8 cellular contexts compared by ENCODE assay signal in the genomic region with DNA sequence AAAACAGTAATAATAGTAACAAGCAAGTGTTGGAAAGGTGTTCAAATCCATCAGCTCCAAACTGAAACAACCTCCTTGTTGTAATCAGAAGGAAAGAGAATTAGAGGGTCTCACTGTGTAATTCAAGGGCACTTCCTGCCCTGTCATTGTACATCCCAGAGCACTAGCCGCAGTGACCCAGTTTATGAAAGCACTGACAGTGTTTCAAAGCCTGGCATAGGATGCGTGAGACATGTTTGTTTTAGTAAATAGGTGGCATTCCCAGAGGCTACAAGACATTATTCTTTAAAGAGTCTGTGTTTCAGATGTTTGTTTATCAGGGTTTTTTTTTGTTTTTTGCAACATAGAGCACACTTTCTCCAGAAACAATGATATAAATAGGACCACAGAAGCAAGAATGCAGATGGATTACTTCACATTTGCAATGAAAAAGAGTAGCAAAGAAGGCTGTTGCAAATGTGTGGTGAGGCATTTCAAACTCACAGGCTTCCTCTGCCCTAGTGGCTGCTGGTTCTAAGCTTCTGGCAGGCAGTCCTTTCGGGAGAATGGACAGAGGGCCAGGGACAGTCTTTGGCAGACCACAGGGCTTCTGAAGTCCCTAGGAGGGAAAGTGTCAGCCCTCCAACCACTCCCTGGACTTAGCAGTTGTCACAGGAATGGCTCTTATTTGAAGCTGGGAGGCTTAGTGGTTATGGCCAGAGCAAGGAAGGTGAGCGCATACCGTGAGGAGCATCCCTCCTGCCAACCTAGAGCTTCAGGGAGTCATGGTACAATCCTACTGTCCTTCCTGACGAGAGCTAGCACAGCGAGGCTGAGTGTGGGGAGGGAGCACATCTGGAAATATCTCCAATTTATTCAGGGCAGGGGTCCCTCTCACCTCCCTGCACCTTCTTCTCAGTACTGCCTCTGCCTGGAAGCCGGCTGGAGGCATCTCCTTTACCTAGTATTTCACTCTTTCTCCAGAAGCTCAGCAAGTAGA. TPM values are rescaled to one million over a fixed set of nuclear protein-coding genes. Genes with fewer than 3 reads are reported as not detected.
DNase-seq lines count a peak whose midpoint lies in the region; ATAC-seq and TF ChIP-seq lines count a peak whose summit lies in the region.

No MANE protein-coding gene starts in this region.

- no peaks in the 10 kb centered on the region for H3K9me3 ChIP-seq in MG63
- H3K9me3 ChIP-seq in esophagus muscularis mucosa, result no peaks in the 10 kb centered on the region

- ATAC-seq in HG03354 (IDR thresholded peaks at IDR 0.05; ENCODE audit: poor library complexity, severe bottlenecking, unreplicated experiment), result peak; percentile 24
- no peak for ATAC-seq in foreskin keratinocyte

- H3K36me3 ChIP-seq in MG63 (no peaks in the 10 kb centered on the region), esophagus muscularis mucosa (no peaks in the 10 kb centered on the region)

- WGBS in esophagus muscularis mucosa, result 76% methylated on average over 8 of the region's 8 CpGs

- TF ChIP-seq EP300 in esophagus muscularis mucosa (IDR thresholded peaks at IDR 0.05), result no peak

- H3K4me3 Mint-ChIP-seq in activated T-cell treated with anti-CD3 and anti-CD28 coated beads, Interleukin-2, amount 50 U/mL, for 24 hours, result no peak overlapping the region

- peaks cover 22% of the 10 kb centered on the region for H3K4me1 Mint-ChIP-seq in activated T-cell treated with anti-CD3 and anti-CD28 coated beads, Interleukin-2, amount 50 U/mL, for 24 hours (ENCODE audit: low read depth)

- H3K27me3 Mint-ChIP-seq in activated T-cell treated with anti-CD3 and anti-CD28 coated beads, Interleukin-2, amount 50 U/mL, for 24 hours, result no peaks in the 10 kb centered on the region

- peak; percentile 16 for TF ChIP-seq CTCF in choroid plexus epithelial cell (conservative IDR thresholded peaks at IDR 0.05; ENCODE audit: low read depth, low read length)
- no peak for TF ChIP-seq CTCF in esophagus muscularis mucosa (IDR thresholded peaks at IDR 0.05)
- no peak for TF ChIP-seq CTCF in foreskin keratinocyte (conservative IDR thresholded peaks at IDR 0.05)

- no peak for TF ChIP-seq POLR2A in esophagus muscularis mucosa (IDR thresholded peaks at IDR 0.05; ENCODE audit: low read depth)

- peaks cover 3% of the 10 kb centered on the region for H3K9me3 Mint-ChIP-seq in activated T-cell treated with anti-CD3 and anti-CD28 coated beads, Interleukin-2, amount 50 U/mL, for 24 hours

- H3K27ac Mint-ChIP-seq in activated T-cell treated with anti-CD3 and anti-CD28 coated beads, Interleukin-2, amount 50 U/mL, for 24 hours, result peak overlapping the region; percentile 79

- DNase-seq in activated T-cell treated with anti-CD3 and anti-CD28 coated beads, Interleukin-2, amount 50 U/mL, for 24 hours, result no peak
- no peak for DNase-seq in activated T-cell treated with anti-CD3 and anti-CD28 coated beads, Interleukin-2, amount 50 U/mL, for 48 hours
- DNase-seq in choroid plexus epithelial cell (ENCODE audit: low read depth) (peak; percentile 56), MG63 (no peak), esophagus muscularis mucosa (ENCODE audit: extremely low spot score) (no peak), foreskin keratinocyte (no peak)

- H3K27ac ChIP-seq in temporal lobe (ENCODE audit: low read depth, low read length) (peak overlapping the region; percentile 6), esophagus muscularis mucosa (replicated peaks in 1 of 4) (no peak overlapping the region), foreskin keratinocyte (no peak overlapping the region)

- no peaks in the 10 kb centered on the region for H3K4me1 ChIP-seq in esophagus muscularis mucosa
- H3K4me1 ChIP-seq in foreskin keratinocyte, result no peaks in the 10 kb centered on the region

- H3K36me3 Mint-ChIP-seq in activated T-cell treated with anti-CD3 and anti-CD28 coated beads, Interleukin-2, amount 50 U/mL, for 24 hours (ENCODE audit: low read depth), result no peaks in the 10 kb centered on the region

- H3K27me3 ChIP-seq in MG63 (peaks cover 14% of the 10 kb centered on the region; the same call in 1 of the 2 replicates), esophagus muscularis mucosa (no peaks in the 10 kb centered on the region), foreskin keratinocyte (no peaks in the 10 kb centered on the region)

- intact Hi-C loops in esophagus muscularis mucosa (cut with DNase I), result no loop called here

- H3K4me3 ChIP-seq in choroid plexus epithelial cell (ENCODE audit: low read depth, low read length), result peak overlapping the region; percentile 37
- no peak overlapping the region for H3K4me3 ChIP-seq in MG63
- H3K4me3 ChIP-seq in esophagus muscularis mucosa, result no peak overlapping the region

RNA-seq across cellular contexts. Expression of a gene that starts 31.4 kb away (rescaled TPM):
- total RNA-seq in temporal lobe (32.9 TPM), esophagus muscularis mucosa (10 to 100 TPM; 61.9 to 94.8 (median 78.5) TPM), foreskin keratinocyte (111 and 116 TPM in 2 replicates)
- total RNA-seq in MG63 (2014; rRNA removed; shearing (Covaris generic); ENCODE audit: low replicate concordance), result 46.1 and 74.7 TPM in 2 replicates
- 45.3 and 50.3 TPM in 2 replicates for polyA plus RNA-seq in foreskin keratinocyte
